In the genomic region with DNA sequence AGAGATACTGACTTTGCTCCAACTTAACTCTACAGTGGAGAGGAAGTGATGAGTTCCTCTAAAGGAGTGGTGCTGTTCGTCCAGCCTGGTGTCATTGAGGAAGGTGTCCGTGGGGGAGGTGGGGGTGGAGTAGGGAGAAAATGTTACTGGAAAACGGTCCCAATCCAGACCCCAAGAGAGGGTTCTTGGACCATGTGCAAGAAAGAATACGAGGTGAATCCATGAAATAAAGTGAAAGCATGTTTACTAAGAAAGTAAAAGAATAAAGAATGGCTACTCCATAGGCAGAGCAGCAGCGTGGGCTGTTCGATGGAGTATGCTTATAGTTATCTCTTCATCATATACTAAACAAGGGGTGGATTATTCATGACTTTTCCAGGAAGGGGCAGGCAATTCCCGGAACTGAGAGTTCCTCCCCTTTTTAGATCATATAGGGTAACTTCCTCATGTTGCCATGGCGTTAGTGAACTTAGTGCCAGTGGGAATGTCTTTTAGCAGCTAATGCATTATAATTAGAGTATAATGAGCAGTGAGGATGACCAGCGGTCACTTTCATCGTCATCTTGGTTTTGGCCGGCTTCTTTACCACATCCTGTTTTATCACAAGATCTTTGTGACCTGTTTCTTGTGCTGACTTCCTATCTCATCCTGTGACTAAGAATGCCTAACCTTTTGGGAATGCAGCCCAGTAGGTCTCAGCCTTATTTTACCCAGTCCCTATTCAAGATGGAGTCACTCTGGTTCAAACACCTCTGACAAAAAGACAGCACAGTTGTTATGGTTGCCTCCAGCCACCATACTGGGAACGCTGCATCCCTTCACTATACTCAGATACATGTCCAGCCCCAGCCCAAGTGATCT, we compare ENCODE assay signal across 8 cellular contexts. TPM values are rescaled to one million over a fixed set of nuclear protein-coding genes. Genes with fewer than 3 reads are reported as not detected.
DNase-seq lines count a peak whose midpoint lies in the region; ATAC-seq and TF ChIP-seq lines count a peak whose summit lies in the region.

No MANE protein-coding gene starts in this region.

- ATAC-seq in HG02870 (IDR thresholded peaks at IDR 0.05; ENCODE audit: unreplicated experiment) (no peak), HG02759 (IDR thresholded peaks at IDR 0.05; ENCODE audit: unreplicated experiment) (no peak)

- TF ChIP-seq CTCF in fibroblast of villous mesenchyme (IDR thresholded peaks at IDR 0.05; ENCODE audit: insufficient read depth, low read depth, low read length), result no peak

- DNase-seq in HS-27A (ENCODE audit: low read depth), result peak; percentile 45
- peak; percentile 80 for DNase-seq in activated CD4-positive, alpha-beta T cell treated with anti-CD3 and anti-CD28 coated beads for 48 hours
- DNase-seq in fibroblast of villous mesenchyme (ENCODE audit: low read depth), result peak; percentile 89
- DNase-seq in stimulated activated CD4-positive, alpha-beta T cell treated with anti-CD3 and anti-CD28 coated beads, Interleukin-15, amount 100 ng/mL, for 48 hours (ENCODE audit: low read depth in 2 of 2), result peak; percentile 54 to 62
- no peak for DNase-seq in GOT3 (lab: John Stamatoyannopoulos, UW)
- DNase-seq in SHP77 (lab: John Stamatoyannopoulos, UW), result no peak

- no peak overlapping the region for H3K4me3 ChIP-seq in fibroblast of villous mesenchyme (ENCODE audit: low read depth, low read length)

RNA-seq across cellular contexts. Expression of a gene that starts 38.6 kb away (rescaled TPM):
- 0.43 and 0.64 TPM in 2 replicates for total RNA-seq in fibroblast of villous mesenchyme

Comparison
In these comparisons a context has a peak if more than half of its experiments do, and no peak if none do; other contexts are left out.
1. DNase-seq: peak in HS-27A (single experiment), activated CD4-positive, alpha-beta T cell treated with anti-CD3 and anti-CD28 coated beads for 48 hours (single experiment), fibroblast of villous mesenchyme (single experiment) and stimulated activated CD4-positive, alpha-beta T cell treated with anti-CD3 and anti-CD28 coated beads, Interleukin-15, amount 100 ng/mL, for 48 hours (2 of 2); none in GOT3 (single experiment) and SHP77 (0 of 2).